ENCODE assay signal across 21 cellular contexts in the genomic region with DNA sequence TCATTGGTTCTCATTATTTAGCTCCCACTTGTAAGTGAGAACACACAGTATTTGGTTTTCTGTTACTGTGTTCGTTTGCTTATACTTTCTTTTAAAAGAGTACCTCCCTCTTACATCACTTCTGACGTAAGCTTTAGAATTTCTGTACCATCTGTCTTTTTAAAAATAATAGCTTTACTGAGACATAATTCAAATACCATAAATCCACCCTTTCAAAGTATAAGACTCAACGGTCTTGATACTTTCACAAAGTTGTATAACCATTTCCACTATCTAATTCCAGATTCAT.
DNase-seq lines count a peak whose midpoint lies in the region; ATAC-seq, FAIRE-seq and TF ChIP-seq lines count a peak whose summit lies in the region.
"Had no signal": no experiment of that assay in that cellular context is flagged by ENCODE, and none has a peak within 500 bp of the region (broad histone marks: within the 10 kb centered on the region; RNA-seq: fewer than 3 reads in every experiment).

No MANE protein-coding gene starts in this region.

- no peak for TF ChIP-seq POLR2A in A549 (IDR thresholded peaks at IDR 0.05; ENCODE audit: low read length)
- no peak for TF ChIP-seq POLR2A in spleen (IDR thresholded peaks at IDR 0.05)

- no peak for ATAC-seq in A549
- ATAC-seq: stimulated activated naive CD8-positive, alpha-beta T cell treated with anti-CD3 and anti-CD28 coated beads, Interleukin-15, amount 100 ng/mL, for 72 hours had no signal

- 42% methylated on average over 3 of the region's 3 CpGs for WGBS in A549 (ENCODE audit: missing lambda C conversion rate)
- 79% methylated on average over 3 of the region's 3 CpGs for WGBS in liver
- 92 to 96% (median 92%) methylated on average over 3 of the region's 3 CpGs for WGBS in spleen, 5 donors

- H3K4me1 ChIP-seq in A549 (peaks cover 67% of the 10 kb centered on the region), liver (ENCODE audit: control insufficient read depth in 4 of 4, insufficient read depth in 4 of 4, low read length in 3 of 4) (peaks cover 14 to 47% (median 32%) of the 10 kb centered on the region in 4 donors), spleen (peaks cover 0 to 19% (median 14%) of the 10 kb centered on the region in 6 donors)

- no peak for FAIRE-seq in A549 (lab: Jason Lieb, UNC)
- FAIRE-seq: GM19239 had no signal

- intact Hi-C loops in spleen (cut with DNase I; ENCODE audit: low total_unique reads), result no loop called here

- POLR2A ChIA-PET in A549 (lab: Yijun Ruan, JAX) (no interaction called here), GM10248 (lab: Yijun Ruan, JAX) (no interaction called here)

- peak overlapping the region; percentile 71 for H3K4me2 ChIP-seq in A549

- CTCF ChIA-PET in A549 (lab: Yijun Ruan, JAX), result interaction anchor here (0.8 kb wide), 1 partner anchor 11 kb away, joined by 4 read pairs; no protein-coding TSS in a partner anchor
- CTCF ChIA-PET in GM10248 (lab: Yijun Ruan, JAX), result no interaction called here

- no peak for DNase-seq in A549 (ENCODE audit: low read depth in 1 of 2, low spot score in 1 of 2)
- peak; percentile 45 for DNase-seq in HCEC 1CT
- no peak for DNase-seq in brain microvascular endothelial cell
- no peak for DNase-seq in GM10248 (ENCODE audit: extremely low spot score)
- no peak for DNase-seq in NCI-H2171 treated with DMSO at 0.1 percent for 48 hours (lab: John Stamatoyannopoulos, UW)
- DNase-seq in NCI-H1930 (lab: John Stamatoyannopoulos, UW), result no peak
- no peak for DNase-seq in spleen
- DNase-seq: activated CD4-positive, alpha-beta T cell treated with anti-CD3 and anti-CD28 coated beads for 48 hours; activated naive CD4-positive, alpha-beta T cell treated with Interleukin-2 at 50 U/mL for 16 hours; activated T-cell treated with anti-CD3 and anti-CD28 coated beads, Interleukin-2, amount 50 U/mL, for 48 hours; adrenal gland; KBM-7; MM.1S; NCI-H524 treated with DMSO at 0.1 percent for 48 hours; occipital lobe; stimulated activated naive CD8-positive, alpha-beta T cell treated with anti-CD3 and anti-CD28 coated beads, Interleukin-15, amount 100 ng/mL, for 72 hours; thyroid gland had no signal

- H3K4me3 ChIP-seq in A549 (no peak overlapping the region), brain microvascular endothelial cell (ENCODE audit: low read depth, low read length) (no peak overlapping the region), liver (ENCODE audit: low read depth in 1 of 3, low read length in 3 of 3) (no peak overlapping the region), spleen (no peak overlapping the region)
- H3K4me3 ChIP-seq: adrenal gland, cardiac muscle cell, SK-N-MC, thyroid gland had no signal

- in situ Hi-C loops in brain microvascular endothelial cell (cut with HindIII; ENCODE audit: low pct_ligation_motif_present, low sequenced_read_pairs), result no loop called here

- H3K27me3 ChIP-seq in brain microvascular endothelial cell (replicated peaks) (no peaks in the 10 kb centered on the region), liver (ENCODE audit: control insufficient read depth in 4 of 4, insufficient read depth in 4 of 4, low read length in 3 of 4) (no peaks in the 10 kb centered on the region), spleen (replicated peaks in 1 of 7) (no peaks in the 10 kb centered on the region)
- H3K27me3 ChIP-seq: adrenal gland, cardiac muscle cell, thyroid gland had no signal

- H3K9me3 ChIP-seq in A549, result no peaks in the 10 kb centered on the region
- H3K9me3 ChIP-seq in liver (ENCODE audit: control insufficient read depth in 4 of 4, low read length in 3 of 4), result no peaks in the 10 kb centered on the region
- no peaks in the 10 kb centered on the region for H3K9me3 ChIP-seq in spleen
- H3K9me3 ChIP-seq: adrenal gland, thyroid gland had no signal

- no peak for TF ChIP-seq EP300 in A549 (IDR thresholded peaks at IDR 0.05)

- TF ChIP-seq RAD21 in A549 (conservative IDR thresholded peaks at IDR 0.05 in 1 of 2, IDR thresholded peaks at IDR 0.05 in 1 of 2), result no peak
- no peak for TF ChIP-seq RAD21 in liver (IDR thresholded peaks at IDR 0.05)

- H3K27ac ChIP-seq in A549, result peak overlapping the region; percentile 78 to 84
- peak overlapping the region; percentile 72 for H3K27ac ChIP-seq in brain microvascular endothelial cell
- peak overlapping the region; percentile 79 to 89 for H3K27ac ChIP-seq in liver (ENCODE audit: low read depth in 1 of 2, low read length in 2 of 2)
- no peak overlapping the region for H3K27ac ChIP-seq in spleen
- H3K27ac ChIP-seq: adrenal gland, cardiac muscle cell, SK-N-MC, thyroid gland had no signal

- peak overlapping the region in 1 of 2 donors; percentile 27 for H3K9ac ChIP-seq in liver (ENCODE audit: low read depth in 1 of 2, low read length in 2 of 2)

- no peak for TF ChIP-seq CTCF in A549 (IDR thresholded peaks at IDR 0.05)
- TF ChIP-seq CTCF in brain microvascular endothelial cell (IDR thresholded peaks at IDR 0.05; ENCODE audit: low read depth, low read length, missing control alignments), result no peak
- TF ChIP-seq CTCF in liver (IDR thresholded peaks at IDR 0.05; ENCODE audit: low read depth, low read length, missing input control), result no peak
- TF ChIP-seq CTCF in GM10248 (IDR thresholded peaks at IDR 0.05; ENCODE audit: control extremely low read depth, extremely low read depth, low read depth, missing control alignments), result no peak
- TF ChIP-seq CTCF in spleen (IDR thresholded peaks at IDR 0.05 in 8 of 11, conservative IDR thresholded peaks at IDR 0.05 in 3 of 11), result no peak

- H3K36me3 ChIP-seq in brain microvascular endothelial cell (replicated peaks) (no peaks in the 10 kb centered on the region), liver (ENCODE audit: control insufficient read depth in 4 of 4, insufficient read depth in 3 of 4, low read depth in 1 of 4, low read length in 3 of 4) (no peaks in the 10 kb centered on the region), spleen (peaks cover 0 to 6% (median 0%) of the 10 kb centered on the region in 6 donors)
- H3K36me3 ChIP-seq: adrenal gland, cardiac muscle cell, thyroid gland had no signal

TF ChIP-seq in A549, 52 proteins besides CTCF, POLR2A, EP300 and RAD21:
- TF ChIP-seq BHLHE40 (IDR thresholded peaks at IDR 0.05; ENCODE audit: low read depth, low read length), result no peak
- TF ChIP-seq NFE2L2 (conservative IDR thresholded peaks at IDR 0.05; ENCODE audit: low read length), result no peak
- TF ChIP-seq SMC3 (IDR thresholded peaks at IDR 0.05), result no peak
- TF ChIP-seq HEYL (CRISPR knock-in tag; IDR thresholded peaks at IDR 0.05), result no peak
- TF ChIP-seq JUN (IDR thresholded peaks at IDR 0.05), result no peak
- no peak for TF ChIP-seq PHF8 (IDR thresholded peaks at IDR 0.05; ENCODE audit: borderline replicate concordance, low read depth)
- TF ChIP-seq POLR2AphosphoS2 (conservative IDR thresholded peaks at IDR 0.05; ENCODE audit: low read length), result no peak
- TF ChIP-seq, protein P1, sequence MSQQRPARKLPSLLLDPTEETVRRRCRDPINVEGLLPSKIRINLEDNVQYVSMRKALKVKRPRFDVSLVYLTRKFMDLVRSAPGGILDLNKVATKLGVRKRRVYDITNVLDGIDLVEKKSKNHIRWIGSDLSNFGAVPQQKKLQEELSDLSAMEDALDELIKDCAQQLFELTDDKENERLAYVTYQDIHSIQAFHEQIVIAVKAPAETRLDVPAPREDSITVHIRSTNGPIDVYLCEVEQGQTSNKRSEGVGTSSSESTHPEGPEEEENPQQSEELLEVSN (IDR thresholded peaks at IDR 0.05; ENCODE audit: borderline replicate concordance, low read depth), result no peak

TF ChIP-seq in liver, 16 proteins besides CTCF, POLR2A, EP300 and RAD21:
- TF ChIP-seq FOXA2 (IDR thresholded peaks at IDR 0.05), result no peak

Comparison
In these comparisons a context has a peak if more than half of its experiments do, and no peak if none do; other contexts are left out.
1. H3K27ac ChIP-seq: peak in A549 (2 of 2), brain microvascular endothelial cell (single experiment) and liver (2 of 2); none in spleen (0 of 8).